ENCODE assay signal across 13 cellular contexts in the genomic region with DNA sequence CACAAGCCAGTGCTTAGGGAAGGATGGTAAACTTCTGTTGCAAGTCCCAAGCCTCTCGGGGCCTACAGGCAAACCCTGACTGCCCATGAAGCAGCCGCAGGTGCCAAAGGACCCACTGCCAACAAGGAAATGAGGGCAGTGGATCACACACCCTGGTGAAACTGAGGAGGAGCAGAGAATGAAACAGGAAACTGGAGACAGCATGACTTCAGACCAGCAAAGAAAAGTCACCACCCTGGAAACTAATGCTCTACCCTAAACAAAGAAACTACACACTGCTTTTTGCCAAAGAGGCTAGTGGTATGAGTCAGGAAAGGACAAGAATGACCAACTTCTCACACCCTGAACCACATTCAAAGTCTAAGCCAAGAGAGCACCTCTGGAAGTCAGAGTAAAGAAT.
DNase-seq lines count a peak whose midpoint lies in the region; ATAC-seq, FAIRE-seq and TF ChIP-seq lines count a peak whose summit lies in the region.
"Had no signal": no experiment of that assay in that cellular context is flagged by ENCODE, and none has a peak within 500 bp of the region (broad histone marks: within the 10 kb centered on the region; RNA-seq: fewer than 3 reads in every experiment).

No MANE protein-coding gene starts in this region.

- 31% methylated on average over 2 of the region's 2 CpGs; no CpG with 5 or more reads in 1 of the 2 donors for WGBS in esophagus squamous epithelium, 2 donors
- WGBS in small intestine, 3 donors: 11 to 51% (median 39%) methylated on average over 2 of the region's 2 CpGs

- no peaks in the 10 kb centered on the region for H3K36me3 Mint-ChIP-seq in mesothelial cell of epicardium
- H3K36me3 Mint-ChIP-seq: naive B cell had no signal

- peak; percentile 84 for DNase-seq in MG63
- no peak for DNase-seq in esophagus squamous epithelium (lab: John Stamatoyannopoulos, UW)
- peak; percentile 59 for DNase-seq in small intestine
- no peak for DNase-seq in mesothelial cell of epicardium (ENCODE audit: low spot score in 2 of 2, unreplicated experiment in 2 of 2)
- no peak for DNase-seq in RCC 7860 (ENCODE audit: low spot score)
- DNase-seq: naive B cell, NCI-H1694 treated with DMSO at 0.1 percent for 48 hours, WERI-Rb-1 had no signal

- H3K9me3 Mint-ChIP-seq in mesothelial cell of epicardium: no peaks in the 10 kb centered on the region
- H3K9me3 Mint-ChIP-seq: activated T-helper 1 cell treated with anti-CD3 and anti-CD28 coated beads, Interleukin-12 subunit alpha, Interleukin-12 subunit beta, Interleukin-2, Interleukin-4 antibody, amounts not matched to agents 30 ng/mL and 10 ng/mL and 1 ng/mL, durations not matched to agents 14 hours and 24 hours and 36 hours had no signal

- no peaks in the 10 kb centered on the region for H3K4me1 Mint-ChIP-seq in mesothelial cell of epicardium
- H3K4me1 Mint-ChIP-seq: naive B cell had no signal

- H3K27ac Mint-ChIP-seq in mesothelial cell of epicardium: no peak overlapping the region
- H3K27ac Mint-ChIP-seq: activated T-helper 1 cell treated with anti-CD3 and anti-CD28 coated beads, Interleukin-12 subunit alpha, Interleukin-12 subunit beta, Interleukin-2, Interleukin-4 antibody, amounts not matched to agents 30 ng/mL and 10 ng/mL and 1 ng/mL, durations not matched to agents 14 hours and 24 hours and 36 hours had no signal

- H3K9me3 ChIP-seq in MG63 (peaks cover 2% of the 10 kb centered on the region; the same call in 1 of the 2 replicates), esophagus squamous epithelium (no peaks in the 10 kb centered on the region), small intestine (ENCODE audit: control insufficient read depth, low read depth) (no peaks in the 10 kb centered on the region)

- no peak for FAIRE-seq in small intestine (lab: Jason Lieb, UNC)
- no peak for FAIRE-seq in RCC 7860 (lab: Jason Lieb, UNC)

- H3K36me3 ChIP-seq in MG63 (no peaks in the 10 kb centered on the region), esophagus squamous epithelium (no peaks in the 10 kb centered on the region), small intestine (ENCODE audit: control insufficient read depth in 2 of 2, insufficient read depth in 2 of 2, low read length in 2 of 2) (no peaks in the 10 kb centered on the region)
- H3K36me3 ChIP-seq: WERI-Rb-1 had no signal

- H3K4me1 ChIP-seq in esophagus squamous epithelium (peaks cover 0 to 29% (median 0%) of the 10 kb centered on the region in 3 donors), small intestine (ENCODE audit: control insufficient read depth in 2 of 2, insufficient read depth in 1 of 2, low read depth in 1 of 2, low read length in 1 of 2) (peaks cover 2 to 5% of the 10 kb centered on the region in 2 donors)

- no peak overlapping the region for H3K4me3 Mint-ChIP-seq in mesothelial cell of epicardium
- H3K4me3 Mint-ChIP-seq: activated T-helper 1 cell treated with anti-CD3 and anti-CD28 coated beads, Interleukin-12 subunit alpha, Interleukin-12 subunit beta, Interleukin-2, Interleukin-4 antibody, amounts not matched to agents 30 ng/mL and 10 ng/mL and 1 ng/mL, durations not matched to agents 14 hours and 24 hours and 36 hours; naive B cell had no signal

- no peaks in the 10 kb centered on the region for H3K27me3 ChIP-seq in MG63
- no peaks in the 10 kb centered on the region for H3K27me3 ChIP-seq in esophagus squamous epithelium
- no peaks in the 10 kb centered on the region for H3K27me3 ChIP-seq in small intestine (ENCODE audit: control insufficient read depth in 2 of 2, insufficient read depth in 2 of 2, low read length in 2 of 2)

- no peak for TF ChIP-seq POLR2A in esophagus squamous epithelium (IDR thresholded peaks at IDR 0.05)

- TF ChIP-seq CTCF in esophagus squamous epithelium (IDR thresholded peaks at IDR 0.05) (no peak), mesothelial cell of epicardium (IDR thresholded peaks at IDR 0.05; ENCODE audit: unreplicated experiment) (no peak)

- ATAC-seq in GM19463 (IDR thresholded peaks at IDR 0.05; ENCODE audit: unreplicated experiment): peak; percentile 57
- no peak for ATAC-seq in GM18517 (IDR thresholded peaks at IDR 0.05; ENCODE audit: unreplicated experiment)
- ATAC-seq in GM21515 (IDR thresholded peaks at IDR 0.05; ENCODE audit: unreplicated experiment): no peak

- no peak overlapping the region for H3K4me3 ChIP-seq in MG63
- H3K4me3 ChIP-seq in esophagus squamous epithelium: no peak overlapping the region
- H3K4me3 ChIP-seq in small intestine (ENCODE audit: low read depth in 1 of 2, low read length in 2 of 2): no peak overlapping the region
- H3K4me3 ChIP-seq: coronary artery had no signal

- intact Hi-C loops in esophagus squamous epithelium (cut with DNase I): no loop called here

- H3K27ac ChIP-seq in esophagus squamous epithelium: peak overlapping the region; percentile 50 to 81 (median 66)
- H3K27ac ChIP-seq in small intestine (ENCODE audit: low read depth in 1 of 2, low read length in 1 of 2): peak overlapping the region in 1 of 2 donors; percentile 32
- H3K27ac ChIP-seq: coronary artery, WERI-Rb-1 had no signal

- no peaks in the 10 kb centered on the region for H3K27me3 Mint-ChIP-seq in mesothelial cell of epicardium (ENCODE audit: low read depth)

Comparison
In these comparisons a context has a peak if more than half of its experiments do, and no peak if none do; other contexts are left out.
1. DNase-seq: peak in MG63 (single experiment) and small intestine (single experiment); none in esophagus squamous epithelium (single experiment), mesothelial cell of epicardium (0 of 2) and RCC 7860 (single experiment).